In genomic region chrX:145464650-145465049, GRCh38 we compare ENCODE assay signal across 22 cellular contexts.
"Had no signal": no experiment of that assay in that cellular context is flagged by ENCODE, and none has a peak within 500 bp of the region (broad histone marks: within the 10 kb centered on the region; RNA-seq: fewer than 3 reads in every experiment).

No MANE protein-coding gene starts in this region.

- H2AFZ ChIP-seq: PC-9 had no signal

- H3K27me3 Mint-ChIP-seq: IgD-negative memory B cell had no signal

- DNase-seq: MV-4-11, NCI-H1048, NCI-H1105 treated with DMSO at 0.1 percent for 48 hours, NCI-H1417 treated with DMSO at 0.1 percent for 48 hours, NCI-H146, NCI-H1694 treated with DMSO at 0.1 percent for 48 hours, NCI-H1930, NCI-H2081, NCI-H2107, NCI-H2227 treated with DMSO at 0.1 percent for 48 hours, NCI-H524, NCI-H526 treated with DMSO at 0.1 percent for 48 hours, NCI-H748 treated with DMSO at 0.1 percent for 48 hours, PC-9, Peyer's patch, SHP77 treated with DMSO at 0.1 percent for 48 hours, SJCRH30 had no signal

- H3K36me3 Mint-ChIP-seq: IgD-negative memory B cell had no signal

- ATAC-seq: K562, Right ventricle myocardium inferior had no signal

- H3K27ac Mint-ChIP-seq: IgD-negative memory B cell had no signal

- H3K27ac ChIP-seq: KMS-11, PC-9, Peyer's patch, SJCRH30, SK-N-MC had no signal

- H3K4me3 Mint-ChIP-seq: IgD-negative memory B cell had no signal

- H3K4me3 ChIP-seq: K562, PC-9, Peyer's patch, SJCRH30, SK-N-MC had no signal

- H3K9ac ChIP-seq: KMS-11 had no signal

- H3K4me2 ChIP-seq: KMS-11, PC-9 had no signal

- H3K9me3 ChIP-seq: Peyer's patch, SJCRH30 had no signal

- H3K27me3 ChIP-seq: Peyer's patch, SJCRH30 had no signal

- H3K4me1 ChIP-seq: Peyer's patch, SJCRH30 had no signal

- H3K4me1 Mint-ChIP-seq: IgD-negative memory B cell had no signal

- H3K36me3 ChIP-seq: Peyer's patch, SJCRH30 had no signal
